Comparison of ENCODE assay signal across 15 cellular contexts in genomic region chr1:30902653-30903290, GRCh38. TPM values are rescaled to one million over a fixed set of nuclear protein-coding genes. Genes with fewer than 3 reads are reported as not detected.
A peak's percentile ranks its signal among the peaks of the same experiment; 100 is the strongest.
DNase-seq lines count a peak whose midpoint lies in the region; ATAC-seq and TF ChIP-seq lines count a peak whose summit lies in the region.
"Had no signal": no experiment of that assay in that cellular context is flagged by ENCODE, and none has a peak within 500 bp of the region (broad histone marks: within the 10 kb centered on the region; RNA-seq: fewer than 3 reads in every experiment).

No MANE protein-coding gene starts in this region.

- no peak overlapping the region for H2AFZ ChIP-seq in GM23338
- H2AFZ ChIP-seq: GM23248 had no signal

- 0 out of 2 replicates have a peak overlapping the region, but pooled peaks have one; percentile 34 for H3K27ac Mint-ChIP-seq in GM23338
- no peak overlapping the region for H3K27ac Mint-ChIP-seq in endothelial cell (ENCODE audit: unreplicated experiment)
- no peak overlapping the region for H3K27ac Mint-ChIP-seq in stimulated activated naive CD8-positive, alpha-beta T cell treated with anti-CD3 and anti-CD28 coated beads, Interleukin-15, amount 100 ng/mL, for 72 hours

- H3K4me1 Mint-ChIP-seq in GM23338 (peaks cover 50% of the 10 kb centered on the region), endothelial cell (ENCODE audit: unreplicated experiment) (peaks cover 19% of the 10 kb centered on the region)
- peaks cover 6% of the 10 kb centered on the region for H3K4me1 Mint-ChIP-seq in stimulated activated naive CD8-positive, alpha-beta T cell treated with anti-CD3 and anti-CD28 coated beads, Interleukin-15, amount 100 ng/mL, for 72 hours

- no peaks in the 10 kb centered on the region for H3K9me2 ChIP-seq in GM23338 (ENCODE audit: insufficient read depth)

- H3K27me3 Mint-ChIP-seq in GM23338 (ENCODE audit: insufficient read depth, low read depth, poor library complexity) (peaks cover 13% of the 10 kb centered on the region), endothelial cell (ENCODE audit: unreplicated experiment) (peaks cover 6% of the 10 kb centered on the region)
- H3K27me3 Mint-ChIP-seq in stimulated activated naive CD8-positive, alpha-beta T cell treated with anti-CD3 and anti-CD28 coated beads, Interleukin-15, amount 100 ng/mL, for 72 hours = peaks cover 59% of the 10 kb centered on the region

- TF ChIP-seq CTCF in GM23338 (conservative IDR thresholded peaks at IDR 0.05; ENCODE audit: low read depth in 2 of 2) (no peak), body of pancreas (IDR thresholded peaks at IDR 0.05) (no peak), prostate gland (IDR thresholded peaks at IDR 0.05) (no peak), endothelial cell (IDR thresholded peaks at IDR 0.05; ENCODE audit: unreplicated experiment) (no peak)

- peaks cover 11% of the 10 kb centered on the region; the same call in 1 of the 2 replicates for H3F3A ChIP-seq in GM23338 (replicated peaks; ENCODE audit: low read depth)

- H3K36me3 Mint-ChIP-seq in GM23338 (ENCODE audit: low read depth) (no peaks in the 10 kb centered on the region; the same call in 2 of the 3 replicates), endothelial cell (ENCODE audit: low read depth, unreplicated experiment) (peaks cover 10% of the 10 kb centered on the region)

- intact Hi-C loops in body of pancreas (cut with DNase I) (no loop called here), prostate gland (cut with DNase I) (no loop called here)

- H4K20me1 ChIP-seq in GM23338 (replicated peaks; ENCODE audit: insufficient read depth) = peaks cover 4% of the 10 kb centered on the region; the same call in 1 of the 2 replicates

- H3K9me3 Mint-ChIP-seq in GM23338 = no peaks in the 10 kb centered on the region
- H3K9me3 Mint-ChIP-seq in endothelial cell (ENCODE audit: unreplicated experiment) = no peaks in the 10 kb centered on the region
- H3K9me3 Mint-ChIP-seq in stimulated activated naive CD8-positive, alpha-beta T cell treated with anti-CD3 and anti-CD28 coated beads, Interleukin-15, amount 100 ng/mL, for 72 hours = no peaks in the 10 kb centered on the region
- H3K9me3 Mint-ChIP-seq: IgD-negative memory B cell had no signal

- peaks cover 3% of the 10 kb centered on the region for H3K79me2 ChIP-seq in GM23338 (replicated peaks; ENCODE audit: insufficient read depth)

- H3K4me2 ChIP-seq in GM23338 = peak overlapping the region; percentile 65; the same call in 1 of the 2 replicates

- ATAC-seq in GM23338 = no peak
- ATAC-seq in body of pancreas = peak; percentile 13
- ATAC-seq in left lobe of liver = peak; percentile 6
- no peak for ATAC-seq in stimulated activated naive CD8-positive, alpha-beta T cell treated with anti-CD3 and anti-CD28 coated beads, Interleukin-15, amount 100 ng/mL, for 72 hours
- ATAC-seq in GM21390 (IDR thresholded peaks at IDR 0.05; ENCODE audit: unreplicated experiment) = no peak
- ATAC-seq in HG03108 (IDR thresholded peaks at IDR 0.05; ENCODE audit: unreplicated experiment) = no peak

- WGBS in body of pancreas, 2 donors = 73 to 78% methylated on average over 8 to 9 of the region's 9 CpGs
- WGBS in prostate gland = 53% methylated on average over 9 of the region's 9 CpGs

- H3K9me3 ChIP-seq in body of pancreas (no peaks in the 10 kb centered on the region), prostate gland (no peaks in the 10 kb centered on the region)

- H3K4me3 Mint-ChIP-seq in GM23338 = no peak overlapping the region
- H3K4me3 Mint-ChIP-seq in endothelial cell (ENCODE audit: unreplicated experiment) = no peak overlapping the region
- no peak overlapping the region for H3K4me3 Mint-ChIP-seq in stimulated activated naive CD8-positive, alpha-beta T cell treated with anti-CD3 and anti-CD28 coated beads, Interleukin-15, amount 100 ng/mL, for 72 hours
- H3K4me3 Mint-ChIP-seq: IgD-negative memory B cell had no signal

- no peaks in the 10 kb centered on the region for H3K36me3 ChIP-seq in GM23338 (ENCODE audit: insufficient read depth)
- H3K36me3 ChIP-seq in body of pancreas (replicated peaks in 1 of 2; ENCODE audit: insufficient read depth in 1 of 2, low read depth in 2 of 2) = no peaks in the 10 kb centered on the region
- no peaks in the 10 kb centered on the region for H3K36me3 ChIP-seq in prostate gland

- H3K4me1 ChIP-seq in GM23338 (ENCODE audit: insufficient read depth) (peaks cover 32% of the 10 kb centered on the region), body of pancreas (peaks cover 16% of the 10 kb centered on the region), prostate gland (replicated peaks) (peaks cover 12% of the 10 kb centered on the region)

- H3K27ac ChIP-seq in GM23338 (ENCODE audit: low read depth) (peak overlapping the region; percentile 59; the same call in 1 of the 2 replicates), body of pancreas (peak overlapping the region in 3 of 4 donors; percentile 41 to 69 (median 49)), prostate gland (peak overlapping the region; percentile 57 to 69)
- H3K27ac ChIP-seq: GM23248 had no signal

- H3K4me3 ChIP-seq in GM23338 (no peak overlapping the region), body of pancreas (no peak overlapping the region), prostate gland (no peak overlapping the region)
- H3K4me3 ChIP-seq: GM23248 had no signal

- DNase-seq in GM23338 (ENCODE audit: low spot score) = no peak
- no peak for DNase-seq in body of pancreas
- no peak for DNase-seq in left lobe of liver (ENCODE audit: low spot score)
- no peak for DNase-seq in prostate gland (ENCODE audit: low spot score)
- DNase-seq in endothelial cell (ENCODE audit: low spot score) = no peak
- DNase-seq in stimulated activated naive CD8-positive, alpha-beta T cell treated with anti-CD3 and anti-CD28 coated beads, Interleukin-15, amount 100 ng/mL, for 72 hours = no peak
- DNase-seq: DMS 273 treated with DMSO at 0.1 percent for 48 hours; effector CD8-positive, alpha-beta T cell; NCI-H1436; NCI-H524 treated with DMSO at 0.1 percent for 48 hours; SHP77 treated with DMSO at 0.1 percent for 48 hours had no signal

- TF ChIP-seq POLR2A in body of pancreas (IDR thresholded peaks at IDR 0.05) (no peak), prostate gland (IDR thresholded peaks at IDR 0.05) (no peak)

- H3K27me3 ChIP-seq in GM23338 (ENCODE audit: insufficient read depth) (peaks cover 8% of the 10 kb centered on the region; the same call in 1 of the 2 replicates), body of pancreas (no peaks in the 10 kb centered on the region), prostate gland (replicated peaks; ENCODE audit: insufficient read depth) (no peaks in the 10 kb centered on the region)

TF ChIP-seq in GM23338, 12 proteins besides CTCF, POLR2A, EP300 and RAD21 (continues in another document):
- no peak for TF ChIP-seq STAT1 (IDR thresholded peaks at IDR 0.05; ENCODE audit: unreplicated experiment)
- no peak for TF ChIP-seq ZNF331 (CRISPR knock-in tag; IDR thresholded peaks at IDR 0.05; ENCODE audit: low read depth)
- TF ChIP-seq, protein P1, sequence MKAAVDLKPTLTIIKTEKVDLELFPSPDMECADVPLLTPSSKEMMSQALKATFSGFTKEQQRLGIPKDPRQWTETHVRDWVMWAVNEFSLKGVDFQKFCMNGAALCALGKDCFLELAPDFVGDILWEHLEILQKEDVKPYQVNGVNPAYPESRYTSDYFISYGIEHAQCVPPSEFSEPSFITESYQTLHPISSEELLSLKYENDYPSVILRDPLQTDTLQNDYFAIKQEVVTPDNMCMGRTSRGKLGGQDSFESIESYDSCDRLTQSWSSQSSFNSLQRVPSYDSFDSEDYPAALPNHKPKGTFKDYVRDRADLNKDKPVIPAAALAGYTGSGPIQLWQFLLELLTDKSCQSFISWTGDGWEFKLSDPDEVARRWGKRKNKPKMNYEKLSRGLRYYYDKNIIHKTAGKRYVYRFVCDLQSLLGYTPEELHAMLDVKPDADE (IDR thresholded peaks at IDR 0.05) = no peak
- no peak for TF ChIP-seq ZNF114 (CRISPR knock-in tag; IDR thresholded peaks at IDR 0.05)

RNA-seq across cellular contexts. Expression of gene SDC3, which starts 5.8 kb away (rescaled TPM):
- 22.4 and 29.7 TPM in 2 replicates for total RNA-seq in GM23338 (2014; rRNA removed; shearing (Covaris generic))
- 5.2 and 5.8 TPM in 2 replicates for polyA plus RNA-seq in GM23338 (2016; fragmentation: Nextera tagmentation; extraction: Ambion mirVana)
- total RNA-seq in body of pancreas (10 to 100 TPM in 1 of 2 donors, 1 to 10 TPM in 1; 7.8 to 19.1 TPM), left lobe of liver (17.1 TPM), prostate gland (10 to 100 TPM; 25.5 to 39.6 TPM), endothelial cell (ENCODE audit: unreplicated experiment) (51.3 TPM)
- polyA plus RNA-seq: IgD-negative memory B cell had no signal

Comparison
In these comparisons a context has a peak if more than half of its experiments do, and no peak if none do; other contexts are left out.
1. ATAC-seq: peak in body of pancreas (single experiment) and left lobe of liver (single experiment); none in GM23338 (single experiment), stimulated activated naive CD8-positive, alpha-beta T cell treated with anti-CD3 and anti-CD28 coated beads, Interleukin-15, amount 100 ng/mL, for 72 hours (single experiment), GM21390 (single experiment) and HG03108 (single experiment).
2. Peak in every context shown above with its lines, with median percentiles within 50 percentile points of each other: H3K27ac ChIP-seq.